ENCODE assay signal across 18 cellular contexts in the genomic region with DNA sequence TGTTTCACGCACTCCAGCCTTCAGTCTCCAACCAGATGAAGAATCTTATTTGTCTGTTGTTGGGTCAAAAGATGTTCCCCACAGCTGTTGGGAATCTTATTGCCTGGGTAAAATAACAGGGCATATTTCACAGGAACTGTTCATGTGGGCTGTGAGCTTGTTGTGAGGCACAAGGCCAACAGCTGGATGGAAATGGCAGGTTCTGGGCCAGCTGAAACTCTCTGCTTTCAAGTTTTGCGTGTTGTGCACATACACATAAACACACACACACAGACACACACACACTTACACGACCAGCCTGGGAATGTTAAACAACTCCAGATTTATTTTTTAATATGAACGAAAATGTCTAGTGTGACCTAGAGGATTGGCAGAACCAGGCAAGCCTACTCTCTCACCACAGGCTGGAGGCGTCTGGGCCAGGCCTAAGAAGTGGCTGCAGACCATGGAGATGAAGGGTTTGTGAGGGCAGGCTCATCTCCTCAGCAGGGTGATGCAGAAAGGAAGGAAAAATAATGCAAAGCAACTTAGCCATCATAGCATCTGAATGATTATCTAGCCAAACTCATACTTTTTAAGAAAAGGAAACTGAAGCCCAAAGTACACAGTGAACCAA.
A peak's percentile ranks its signal among the peaks of the same experiment; 100 is the strongest.
DNase-seq lines count a peak whose midpoint lies in the region; ATAC-seq and TF ChIP-seq lines count a peak whose summit lies in the region.
"Had no signal": no experiment of that assay in that cellular context is flagged by ENCODE, and none has a peak within 500 bp of the region (broad histone marks: within the 10 kb centered on the region; RNA-seq: fewer than 3 reads in every experiment).

No MANE protein-coding gene starts in this region.

- intact Hi-C loops in Right ventricle myocardium inferior (cut with DNase I) (no loop called here), cardiac septum (cut with DNase I) (no loop called here), left ventricle myocardium inferior (cut with micrococcal nuclease) (no loop called here), Calu3 (cut with micrococcal nuclease; ENCODE audit: unreplicated experiment) (no loop called here)

- H3K9me3 ChIP-seq in left ventricle myocardium inferior (replicated peaks) = no peaks in the 10 kb centered on the region
- H3K9me3 ChIP-seq: A549 had no signal

- H3K4me1 ChIP-seq in left ventricle myocardium inferior (peaks cover 16% of the 10 kb centered on the region), rectal smooth muscle tissue (ENCODE audit: control insufficient read depth, insufficient read depth, low read length) (peaks cover 9% of the 10 kb centered on the region)
- H3K4me1 ChIP-seq: A549 had no signal

- TF ChIP-seq CTCF in left ventricle myocardium inferior (IDR thresholded peaks at IDR 0.05; ENCODE audit: borderline replicate concordance) = no peak
- TF ChIP-seq CTCF in Calu3 (IDR thresholded peaks at IDR 0.05; ENCODE audit: unreplicated experiment) = no peak

- H3K9me3 Mint-ChIP-seq in Calu3 (ENCODE audit: low read depth, unreplicated experiment) = no peaks in the 10 kb centered on the region

- no peak overlapping the region for H3K4me3 Mint-ChIP-seq in Calu3 (ENCODE audit: low read depth, unreplicated experiment)

- BruUV-seq in Calu3 (replicated peaks; lab: Mats Ljungman, UMichigan) = no TSS peak

- no peaks in the 10 kb centered on the region for H3K27me3 Mint-ChIP-seq in Calu3 (ENCODE audit: unreplicated experiment)

- H3K36me3 ChIP-seq in left ventricle myocardium inferior (no peaks in the 10 kb centered on the region), rectal smooth muscle tissue (ENCODE audit: control insufficient read depth, insufficient read depth, low read length) (no peaks in the 10 kb centered on the region), H7 (replicated peaks; ENCODE audit: control insufficient read depth, insufficient read depth, low read length) (no peaks in the 10 kb centered on the region)
- H3K36me3 ChIP-seq: cardiac muscle cell had no signal

- H3K27ac ChIP-seq in left ventricle myocardium inferior (replicated peaks) (peak overlapping the region; percentile 58), rectal smooth muscle tissue (ENCODE audit: low read depth, low read length) (peak overlapping the region; percentile 57)
- H3K27ac ChIP-seq: A549, cardiac muscle cell had no signal

- H3K36me3 Mint-ChIP-seq in Calu3 (ENCODE audit: insufficient read depth, unreplicated experiment) = no peaks in the 10 kb centered on the region

- CTCF ChIA-PET in Calu3 (lab: Charles Lee) = no interaction called here

- no peaks in the 10 kb centered on the region for H3K27me3 ChIP-seq in left ventricle myocardium inferior (ENCODE audit: low read depth)
- H3K27me3 ChIP-seq in rectal smooth muscle tissue (ENCODE audit: control insufficient read depth, insufficient read depth, low read length) = no peaks in the 10 kb centered on the region
- H3K27me3 ChIP-seq in H7 (ENCODE audit: control insufficient read depth, insufficient read depth, low read length) = no peaks in the 10 kb centered on the region
- H3K27me3 ChIP-seq: cardiac muscle cell had no signal

- H3K4me1 Mint-ChIP-seq in Calu3 (ENCODE audit: low read depth, unreplicated experiment) = no peaks in the 10 kb centered on the region

- no peak overlapping the region for H3K27ac Mint-ChIP-seq in Calu3 (ENCODE audit: unreplicated experiment)

- DNase-seq in Right ventricle myocardium inferior (ENCODE audit: missing footprints) (no peak), cardiac septum (ENCODE audit: low spot score) (no peak), left ventricle myocardium inferior (peak; percentile 24), NCI-H446 (lab: John Stamatoyannopoulos, UW) (no peak), NK-92 (lab: John Stamatoyannopoulos, UW; ENCODE audit: unreplicated experiment) (no peak), Calu3 (no peak), H7 (no peak)
- DNase-seq: activated gamma-delta T cell treated with Interleukin-2 at 50 U/mL for 16 hours; DMS 273 treated with DMSO at 0.1 percent for 48 hours; Kasumi-1; NCI-H187 treated with DMSO at 0.1 percent for 48 hours; NCI-H748 treated with DMSO at 0.1 percent for 48 hours; posterior cingulate gyrus; stimulated activated CD4-positive, alpha-beta T cell treated with anti-CD3 and anti-CD28 coated beads, Interleukin-2, amount 100 ng/mL, for 24 hours; stimulated activated naive CD4-positive, alpha-beta T cell treated with Interleukin-2 at 50 U/mL for 16 hours had no signal

- peak; percentile 42 for ATAC-seq in Right ventricle myocardium inferior
- ATAC-seq: A549 had no signal

- peak overlapping the region; percentile 14 for H3K4me3 ChIP-seq in left ventricle myocardium inferior
- peak overlapping the region; percentile 5 for H3K4me3 ChIP-seq in rectal smooth muscle tissue (ENCODE audit: low read length)
- H3K4me3 ChIP-seq in H7 (ENCODE audit: insufficient read depth, low read depth, low read length) = no peak overlapping the region
- H3K4me3 ChIP-seq: A549, cardiac muscle cell had no signal

- no peak overlapping the region for H3K9ac ChIP-seq in rectal smooth muscle tissue (ENCODE audit: low read length)
